Comparison of ENCODE assay signal across 18 cellular contexts in genomic region chr17:50192873-50193274, GRCh38. TPM values are rescaled to one million over a fixed set of nuclear protein-coding genes. Genes with fewer than 3 reads are reported as not detected.
DNase-seq lines count a peak whose midpoint lies in the region; ATAC-seq and TF ChIP-seq lines count a peak whose summit lies in the region.
"Had no signal": no experiment of that assay in that cellular context is flagged by ENCODE, and none has a peak within 500 bp of the region (broad histone marks: within the 10 kb centered on the region; RNA-seq: fewer than 3 reads in every experiment).

No MANE protein-coding gene starts in this region.

- H3K4me3 ChIP-seq in GM12864 (ENCODE audit: low read depth, low read length) (peak overlapping the region; percentile 35; the same call in 1 of the 2 replicates), adipocyte (ENCODE audit: low read length) (peak overlapping the region; percentile 14), urinary bladder (ENCODE audit: low read depth, low read length) (no peak overlapping the region), gastrocnemius medialis (no peak overlapping the region)

- H3K9me3 ChIP-seq in adipocyte (ENCODE audit: control insufficient read depth, low read length) = no peaks in the 10 kb centered on the region
- no peaks in the 10 kb centered on the region for H3K9me3 ChIP-seq in gastrocnemius medialis

- intact Hi-C loops in gastrocnemius medialis (cut with DNase I; ENCODE audit: low total_unique reads) = no loop called here

- peak overlapping the region; percentile 13 for H3K27ac ChIP-seq in urinary bladder (ENCODE audit: low read depth)
- no peak overlapping the region for H3K27ac ChIP-seq in gastrocnemius medialis

- H3K4me3 Mint-ChIP-seq in mesothelial cell of epicardium = no peak overlapping the region
- H3K4me3 Mint-ChIP-seq: CD4-positive, alpha-beta T cell; nephron progenitor cell; stimulated activated naive CD8-positive, alpha-beta T cell treated with anti-CD3 and anti-CD28 coated beads, Interleukin-15, Interleukin-2, amounts not matched to agents 100 ng/mL and 50 ng/mL, for 24 hours had no signal

- peak overlapping the region; percentile 80 for H3K27ac Mint-ChIP-seq in mesothelial cell of epicardium
- H3K27ac Mint-ChIP-seq: CD4-positive, alpha-beta T cell; nephron progenitor cell; stimulated activated naive CD8-positive, alpha-beta T cell treated with anti-CD3 and anti-CD28 coated beads, Interleukin-15, Interleukin-2, amounts not matched to agents 100 ng/mL and 50 ng/mL, for 24 hours had no signal

- 53% methylated on average over 10 of the region's 10 CpGs for WGBS in urinary bladder

- TF ChIP-seq CTCF in GM12864 (IDR thresholded peaks at IDR 0.05; ENCODE audit: low read depth, low read length, missing control alignments) = no peak
- TF ChIP-seq CTCF in mesothelial cell of epicardium (IDR thresholded peaks at IDR 0.05; ENCODE audit: unreplicated experiment) = no peak
- no peak for TF ChIP-seq CTCF in gastrocnemius medialis (IDR thresholded peaks at IDR 0.05 in 4 of 5, conservative IDR thresholded peaks at IDR 0.05 in 1 of 5)

- no peaks in the 10 kb centered on the region for H3K27me3 Mint-ChIP-seq in mesothelial cell of epicardium (ENCODE audit: low read depth)
- H3K27me3 Mint-ChIP-seq: stimulated activated naive CD8-positive, alpha-beta T cell treated with anti-CD3 and anti-CD28 coated beads, Interleukin-15, Interleukin-2, amounts not matched to agents 100 ng/mL and 50 ng/mL, for 24 hours had no signal

- H3K9ac ChIP-seq in adipocyte (ENCODE audit: low read length) = peak overlapping the region; percentile 100

- H3K9me3 Mint-ChIP-seq in mesothelial cell of epicardium = no peaks in the 10 kb centered on the region
- H3K9me3 Mint-ChIP-seq: CD4-positive, alpha-beta T cell; nephron progenitor cell; stimulated activated naive CD8-positive, alpha-beta T cell treated with anti-CD3 and anti-CD28 coated beads, Interleukin-15, Interleukin-2, amounts not matched to agents 100 ng/mL and 50 ng/mL, for 24 hours had no signal

- H3K36me3 Mint-ChIP-seq in mesothelial cell of epicardium = peaks cover 32% of the 10 kb centered on the region

- H3K36me3 ChIP-seq in adipocyte (ENCODE audit: control insufficient read depth, insufficient read depth, low read length, severe bottlenecking) (peaks cover 95% of the 10 kb centered on the region), urinary bladder (ENCODE audit: insufficient read depth) (peaks cover 2% of the 10 kb centered on the region), gastrocnemius medialis (no peaks in the 10 kb centered on the region)

- in situ Hi-C loops in gastrocnemius medialis (cut with MboI; ENCODE audit: low sequenced_read_pairs in 4 of 4) = no loop called here

- H3K4me1 ChIP-seq in adipocyte (ENCODE audit: control insufficient read depth, insufficient read depth, low read length) (peaks cover 68% of the 10 kb centered on the region), urinary bladder (ENCODE audit: insufficient read depth) (no peaks in the 10 kb centered on the region), gastrocnemius medialis (no peaks in the 10 kb centered on the region)

- peaks cover 32% of the 10 kb centered on the region for H3K4me1 Mint-ChIP-seq in mesothelial cell of epicardium
- H3K4me1 Mint-ChIP-seq: nephron progenitor cell had no signal

- TF ChIP-seq POLR2A in gastrocnemius medialis (IDR thresholded peaks at IDR 0.05) = no peak

- no peak for DNase-seq in GM12864 (ENCODE audit: low read depth)
- DNase-seq in adipocyte (ENCODE audit: low read depth) = peak; percentile 11
- DNase-seq in mesothelial cell of epicardium (ENCODE audit: low spot score in 2 of 2, unreplicated experiment in 2 of 2) = no peak
- no peak for DNase-seq in NCI-H446 (lab: John Stamatoyannopoulos, UW)
- DNase-seq in cerebellum (ENCODE audit: low spot score) = no peak
- DNase-seq in gastrocnemius medialis = no peak
- DNase-seq: activated CD4-positive, alpha-beta T cell treated with anti-CD3 and anti-CD28 coated beads, Interleukin-2, amount 50 U/mL, for 4 hours; activated naive CD4-positive, alpha-beta T cell; activated T-cell treated with anti-CD3 and anti-CD28 coated beads for 4 hours; CD4-positive, alpha-beta T cell; NCI-H1930; NCI-H510A; nephron progenitor cell; RPMI8226 had no signal

- no peak for ATAC-seq in gastrocnemius medialis

- no peaks in the 10 kb centered on the region for H3K27me3 ChIP-seq in adipocyte (replicated peaks; ENCODE audit: control insufficient read depth, insufficient read depth, low read length)
- H3K27me3 ChIP-seq in gastrocnemius medialis = no peaks in the 10 kb centered on the region

RNA-seq across cellular contexts. Expression of gene COL1A1, which starts 8.6 kb away (rescaled TPM):
- total RNA-seq in mesothelial cell of epicardium = 3,780 to 4,004 TPM (median 3,972 TPM) in 3 replicates
- total RNA-seq in urinary bladder = 5,262 TPM
- polyA plus RNA-seq in urinary bladder = 802 TPM
- total RNA-seq in cerebellum = 61.2 TPM
- 1 to 10 TPM; 1.7 to 9.5 (median 5.1) TPM for total RNA-seq in gastrocnemius medialis

RNA-seq across cellular contexts. Expression of gene SGCA, which starts 27.1 kb away (rescaled TPM):
- total RNA-seq in mesothelial cell of epicardium (not detected in 3 replicates), urinary bladder (15.4 TPM), cerebellum (not detected), gastrocnemius medialis (100 to 1,000 TPM; 227 to 385 (median 292) TPM)
- 89.1 TPM for polyA plus RNA-seq in urinary bladder
- total RNA-seq: CD4-positive, alpha-beta T cell; kidney epithelial cell; renal cortical epithelial cell had no signal

RNA-seq across cellular contexts. Expression of gene PPP1R9B, which starts 42.4 kb away (rescaled TPM):
- total RNA-seq in mesothelial cell of epicardium = 56.4 to 58.6 TPM (median 56.6 TPM) in 3 replicates
- total RNA-seq in urinary bladder = 16.6 TPM
- 29.6 TPM for polyA plus RNA-seq in urinary bladder
- total RNA-seq in cerebellum = 29.1 TPM
- 10 to 100 TPM in 2 of 4 donors, 1 to 10 TPM in 2; 4.7 to 18.8 (median 11.0) TPM for total RNA-seq in gastrocnemius medialis

Comparison
In these comparisons a context has a peak if more than half of its experiments do, and no peak if none do; other contexts are left out.
1. H3K4me3 ChIP-seq: peak in GM12864 (single experiment) and adipocyte (single experiment); none in urinary bladder (single experiment) and gastrocnemius medialis (0 of 4).
2. RNA of gene COL1A1, which starts 8.6 kb away (total RNA-seq): 5,262 TPM in urinary bladder (single experiment) and 3,780 to 4,004 TPM in mesothelial cell of epicardium; 61.2 TPM in cerebellum (single experiment) and 1.7 to 9.5 TPM in gastrocnemius medialis; every median in the first group is over 10 times any median in the second.
3. RNA of gene SGCA, which starts 27.1 kb away (total RNA-seq): 227 to 385 TPM in gastrocnemius medialis and 15.4 TPM in urinary bladder (single experiment); not detected in cerebellum (single experiment) and not detected in mesothelial cell of epicardium; every median in the first group is over 10 times any median in the second.